In the genomic region with DNA sequence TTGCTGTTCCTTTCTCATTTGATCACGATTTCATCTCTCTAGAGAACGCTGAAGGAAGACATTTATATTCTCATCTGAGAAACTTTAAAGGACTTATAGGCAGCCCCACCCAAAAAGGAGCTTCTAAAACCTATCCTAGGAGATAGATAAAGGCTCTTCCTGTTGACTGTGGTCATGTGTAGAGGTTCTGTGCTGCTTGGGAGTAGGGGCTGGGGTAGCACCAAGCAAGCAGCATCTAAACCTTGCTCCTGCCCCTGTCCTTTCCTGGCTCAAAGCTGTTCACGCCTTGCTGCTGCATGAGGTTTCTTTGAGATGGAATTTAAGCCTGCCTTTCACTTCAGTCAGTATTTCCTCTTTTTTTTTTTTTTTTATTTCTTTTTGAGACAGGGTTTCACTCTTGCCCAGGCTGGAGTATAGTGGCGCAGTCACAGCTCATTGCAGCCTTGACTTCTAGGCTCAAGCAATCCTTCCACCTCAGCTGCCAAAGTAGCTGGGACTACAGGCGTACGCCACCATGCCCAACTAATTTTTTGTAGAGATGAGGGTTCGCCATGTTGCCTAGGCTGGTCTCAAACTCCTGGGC, we compare ENCODE assay signal across 24 cellular contexts. TPM values are rescaled to one million over a fixed set of nuclear protein-coding genes. Genes with fewer than 3 reads are reported as not detected.
DNase-seq lines count a peak whose midpoint lies in the region; ATAC-seq, FAIRE-seq and TF ChIP-seq lines count a peak whose summit lies in the region.
"Had no signal": no experiment of that assay in that cellular context is flagged by ENCODE, and none has a peak within 500 bp of the region (broad histone marks: within the 10 kb centered on the region; RNA-seq: fewer than 3 reads in every experiment).

No MANE protein-coding gene starts in this region.

- no peaks in the 10 kb centered on the region for H3K27me3 ChIP-seq in BLaER1
- no peaks in the 10 kb centered on the region for H3K27me3 ChIP-seq in OCI-LY3 (ENCODE audit: low read depth, low read length)
- H3K27me3 ChIP-seq in GM12878 (replicated peaks in 1 of 2; ENCODE audit: control insufficient read depth in 2 of 2, insufficient read depth in 2 of 2, low read length in 1 of 2) = no peaks in the 10 kb centered on the region
- H3K27me3 ChIP-seq: BE2C, brain microvascular endothelial cell, ovary, right lobe of liver had no signal

- RAD21 ChIA-PET in GM12878 (lab: Charles Lee; ENCODE audit: unreplicated experiment) = interaction anchor here (0.6 kb wide), 1 partner anchor 23 kb away, joined by 3 read pairs; no protein-coding TSS in a partner anchor

- no peak for TF ChIP-seq RAD21 in GM12878 (IDR thresholded peaks at IDR 0.05; ENCODE audit: insufficient read depth, low read depth, low read length)

- H3K4me3 Mint-ChIP-seq in T-helper 1 cell treated with Interleukin-12 subunit alpha and Interleukin-12 subunit beta and Interleukin-4 antibody, amounts not matched to agents 30 μg/mL and 1 μg/mL, for 36 hours = no peak overlapping the region
- H3K4me3 Mint-ChIP-seq: naive B cell had no signal

- CTCF ChIA-PET in GM12878 (lab: Yijun Ruan, JAX) = no interaction called here

- no peak overlapping the region for H3K4me3 ChIP-seq in BLaER1
- H3K4me3 ChIP-seq in OCI-LY3 (ENCODE audit: low read length) = no peak overlapping the region
- no peak overlapping the region for H3K4me3 ChIP-seq in GM12878
- H3K4me3 ChIP-seq: ovary, right lobe of liver had no signal

- FAIRE-seq in GM12878 (lab: Jason Lieb, UNC) = peak; percentile 70
- no peak for FAIRE-seq in GM19239 (lab: Jason Lieb, UNC)
- FAIRE-seq: colon, endometrium, GM18507 had no signal

- H4K20me1 ChIP-seq in BLaER1 (no peaks in the 10 kb centered on the region), OCI-LY3 (ENCODE audit: insufficient read depth, low read length) (no peaks in the 10 kb centered on the region), GM12878 (ENCODE audit: control insufficient read depth, insufficient read depth) (no peaks in the 10 kb centered on the region)

- DNase-seq in T-helper 1 cell (no peak), GM12878 (ENCODE audit: low read depth, low spot score) (no peak), GM19239 (ENCODE audit: insufficient read length, low spot score) (no peak)
- DNase-seq: activated CD4-positive, CD25-positive, alpha-beta regulatory T cell; BE2C; brain microvascular endothelial cell; left cardiac atrium; mesenchymal stem cell; naive B cell; NCI-H146; NCI-H2171; NCI-H524 treated with DMSO at 0.1 percent for 48 hours; ovary; SIG-M5; stimulated activated CD4-positive, alpha-beta T cell treated with anti-CD3 and anti-CD28 coated beads, Interleukin-15, amount 100 ng/mL, for 24 hours had no signal

- no peak for ATAC-seq in GM12878
- ATAC-seq in HG03432 (IDR thresholded peaks at IDR 0.05; ENCODE audit: unreplicated experiment) = no peak
- ATAC-seq in HG03135 (IDR thresholded peaks at IDR 0.05; ENCODE audit: unreplicated experiment) = no peak
- ATAC-seq: left cardiac atrium, right lobe of liver had no signal

- POLR2A ChIA-PET in GM12878 (lab: Charles Lee) = no interaction called here

- H3K9ac ChIP-seq in BLaER1 (no peak overlapping the region), OCI-LY3 (ENCODE audit: low read length) (no peak overlapping the region), GM12878 (ENCODE audit: control insufficient read depth, insufficient read depth, low read length) (no peak overlapping the region)

- H2AFZ ChIP-seq in OCI-LY3 (ENCODE audit: low read depth, low read length) (no peak overlapping the region), GM12878 (ENCODE audit: control insufficient read depth, low read depth, low read length) (no peak overlapping the region)

- no peaks in the 10 kb centered on the region for H3K27me3 Mint-ChIP-seq in T-helper 1 cell treated with Interleukin-12 subunit alpha and Interleukin-12 subunit beta and Interleukin-4 antibody, amounts not matched to agents 30 μg/mL and 1 μg/mL, for 36 hours (ENCODE audit: low read depth)
- H3K27me3 Mint-ChIP-seq: naive B cell had no signal

- H3K36me3 Mint-ChIP-seq in T-helper 1 cell treated with Interleukin-12 subunit alpha and Interleukin-12 subunit beta and Interleukin-4 antibody, amounts not matched to agents 30 μg/mL and 1 μg/mL, for 36 hours (ENCODE audit: low read depth) = peaks cover 48% of the 10 kb centered on the region

- 53% methylated on average over 7 of the region's 7 CpGs for WGBS in GM12878 (ENCODE audit: insufficient coverage, insufficient replicate concordance, low lambda C conversion rate, missing lambda C conversion rate)

- no peaks in the 10 kb centered on the region for H3K79me2 ChIP-seq in OCI-LY3 (ENCODE audit: low read length)
- H3K79me2 ChIP-seq in GM12878 (ENCODE audit: control insufficient read depth, insufficient read depth, low read length) = no peaks in the 10 kb centered on the region

- in situ Hi-C loops in GM12878 (cut with MboI) = no loop called here

- no TSS peak for BruUV-seq in GM12878 (replicated peaks; lab: Mats Ljungman, UMichigan)

- intact Hi-C loops in GM12878 (cut with micrococcal nuclease; ENCODE audit: unreplicated experiment) = no loop called here

- H3K4me1 Mint-ChIP-seq in T-helper 1 cell treated with Interleukin-12 subunit alpha and Interleukin-12 subunit beta and Interleukin-4 antibody, amounts not matched to agents 30 μg/mL and 1 μg/mL, for 36 hours (ENCODE audit: low read depth) = peaks cover 21% of the 10 kb centered on the region

- SMC1A ChIA-PET in GM12878 (lab: Charles Lee; ENCODE audit: uncharacterized antibody, unreplicated experiment) = no interaction called here

- TF ChIP-seq EP300 in GM12878 (IDR thresholded peaks at IDR 0.05; ENCODE audit: borderline replicate concordance in 1 of 2, control insufficient read depth in 1 of 2, low read depth in 2 of 2, low read length in 2 of 2) = no peak

- no peak for TF ChIP-seq CTCF in OCI-LY3 (IDR thresholded peaks at IDR 0.05; ENCODE audit: low read depth, low read length)
- TF ChIP-seq CTCF in GM12878 (IDR thresholded peaks at IDR 0.05 in 2 of 3, conservative IDR thresholded peaks at IDR 0.05 in 1 of 3; ENCODE audit: control insufficient read depth in 2 of 3, extremely low read depth in 1 of 3, insufficient read depth in 1 of 3, low read depth in 3 of 3, low read length in 3 of 3) = no peak

- no peak overlapping the region for H3K27ac ChIP-seq in BLaER1
- H3K27ac ChIP-seq in OCI-LY3 (ENCODE audit: low read length) = no peak overlapping the region
- no peak overlapping the region for H3K27ac ChIP-seq in GM12878 (ENCODE audit: control insufficient read depth, insufficient read depth)
- H3K27ac ChIP-seq: brain microvascular endothelial cell, ovary, right lobe of liver had no signal

- H3K4me1 ChIP-seq in BLaER1 = peaks cover 57% of the 10 kb centered on the region
- peaks cover 13% of the 10 kb centered on the region for H3K4me1 ChIP-seq in OCI-LY3 (ENCODE audit: low read length)
- no peaks in the 10 kb centered on the region for H3K4me1 ChIP-seq in GM12878 (ENCODE audit: control insufficient read depth, insufficient read depth, low read length)
- H3K4me1 ChIP-seq: BE2C, right lobe of liver had no signal

- H3K9me3 Mint-ChIP-seq in T-helper 1 cell treated with Interleukin-12 subunit alpha and Interleukin-12 subunit beta and Interleukin-4 antibody, amounts not matched to agents 30 μg/mL and 1 μg/mL, for 36 hours = no peaks in the 10 kb centered on the region
- H3K9me3 Mint-ChIP-seq: naive B cell had no signal

- H3K9me3 ChIP-seq in BLaER1 = no peaks in the 10 kb centered on the region
- H3K9me3 ChIP-seq in OCI-LY3 (ENCODE audit: insufficient read depth, low read length) = no peaks in the 10 kb centered on the region
- no peaks in the 10 kb centered on the region for H3K9me3 ChIP-seq in GM12878 (replicated peaks; ENCODE audit: control insufficient read depth, insufficient read depth, low read length)
- H3K9me3 ChIP-seq: BE2C, ovary, right lobe of liver had no signal

- peak overlapping the region; percentile 70 for H3K27ac Mint-ChIP-seq in T-helper 1 cell treated with Interleukin-12 subunit alpha and Interleukin-12 subunit beta and Interleukin-4 antibody, amounts not matched to agents 30 μg/mL and 1 μg/mL, for 36 hours

- H3K4me2 ChIP-seq in BLaER1 (peak overlapping the region; percentile 38), OCI-LY3 (ENCODE audit: low read length) (peak overlapping the region; percentile 39), GM12878 (ENCODE audit: control insufficient read depth, insufficient read depth) (no peak overlapping the region)

- TF ChIP-seq POLR2A in GM12878 (IDR thresholded peaks at IDR 0.05; ENCODE audit: low read depth, low read length) = no peak

- H3K36me3 ChIP-seq in BLaER1 (no peaks in the 10 kb centered on the region), OCI-LY3 (replicated peaks; ENCODE audit: low read depth, low read length) (peaks cover 10% of the 10 kb centered on the region), GM12878 (ENCODE audit: control insufficient read depth in 2 of 2, insufficient read depth in 2 of 2, low read length in 1 of 2) (peaks cover 0 to 2% of the 10 kb centered on the region in 2 experiments; a peak in 2 of 4 replicates)
- H3K36me3 ChIP-seq: BE2C, brain microvascular endothelial cell, ovary, right lobe of liver had no signal

TF ChIP-seq in GM12878, 131 proteins besides CTCF, POLR2A, EP300 and RAD21 (continues in another document):
- TF ChIP-seq, protein P1, sequence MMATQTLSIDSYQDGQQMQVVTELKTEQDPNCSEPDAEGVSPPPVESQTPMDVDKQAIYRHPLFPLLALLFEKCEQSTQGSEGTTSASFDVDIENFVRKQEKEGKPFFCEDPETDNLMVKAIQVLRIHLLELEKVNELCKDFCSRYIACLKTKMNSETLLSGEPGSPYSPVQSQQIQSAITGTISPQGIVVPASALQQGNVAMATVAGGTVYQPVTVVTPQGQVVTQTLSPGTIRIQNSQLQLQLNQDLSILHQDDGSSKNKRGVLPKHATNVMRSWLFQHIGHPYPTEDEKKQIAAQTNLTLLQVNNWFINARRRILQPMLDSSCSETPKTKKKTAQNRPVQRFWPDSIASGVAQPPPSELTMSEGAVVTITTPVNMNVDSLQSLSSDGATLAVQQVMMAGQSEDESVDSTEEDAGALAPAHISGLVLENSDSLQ (IDR thresholded peaks at IDR 0.05) = no peak

RNA-seq across cellular contexts. Expression of gene RAB35, which starts 41.4 kb away (rescaled TPM):
- total RNA-seq in GM12878 (2013; cell fraction: nucleolus; rRNA removed) = 17.3 and 17.4 TPM in 2 replicates
- 50.6 and 57.2 TPM in 2 replicates for total RNA-seq in GM12878 (2014; rRNA removed)
- total RNA-seq in GM12878 (2014; rRNA removed; fragmentation: Illumina TruSeq; extraction: Trizol) = 33.1 and 37.3 TPM in 2 replicates
- total RNA-seq in GM12878 (2021) = 89.4 and 99.2 TPM in 2 replicates
- polyA plus RNA-seq in GM12878 (2011; ENCODE audit: low read depth) = 30.2 TPM
- polyA plus RNA-seq in GM12878 (2011; rRNA removed) = 68.7 and 87.1 TPM in 2 replicates
- polyA plus RNA-seq in GM12878 (2011; cell fraction: cytosol; rRNA removed) = 67.3 and 76.1 TPM in 2 replicates
- polyA plus RNA-seq in GM12878 (2011; cell fraction: nucleus; rRNA removed) = 75.4 and 101 TPM in 2 replicates
- 56.3 and 69.3 TPM in 2 replicates for polyA plus RNA-seq in GM12878 (2012)
- polyA plus RNA-seq in GM12878 (2014; fragmentation: Illumina TruSeq; extraction: Trizol) = 28.9 and 44.7 TPM in 2 replicates
- polyA plus RNA-seq in GM12878 (2014; fragmentation: Nextera tagmentation; extraction: Ambion mirVana) = 1 to 10 TPM in 1 of 2 experiments, under 1 TPM in 1; 0.76 to 2.0 TPM
- polyA plus RNA-seq in GM12878 (2014; rRNA removed) = 73.0 and 78.9 TPM in 2 replicates
- 10 to 100 TPM; 42.4 to 42.9 TPM for polyA plus RNA-seq in GM12878 (2016; fragmentation: Nextera tagmentation; extraction: Ambion mirVana)
- polyA minus RNA-seq in GM12878 (2011; rRNA and poly(A)+ RNA removed) = 59.2 and 76.6 TPM in 2 replicates
- 26.9 and 27.4 TPM in 2 replicates for polyA minus RNA-seq in GM12878 (2011; cell fraction: cytosol; rRNA and poly(A)+ RNA removed)
- polyA minus RNA-seq in GM12878 (2011; cell fraction: nucleus; rRNA and poly(A)+ RNA removed) = 8.9 and 19.6 TPM in 2 replicates
